Comparison of ENCODE assay signal across 9 cellular contexts in the genomic region with DNA sequence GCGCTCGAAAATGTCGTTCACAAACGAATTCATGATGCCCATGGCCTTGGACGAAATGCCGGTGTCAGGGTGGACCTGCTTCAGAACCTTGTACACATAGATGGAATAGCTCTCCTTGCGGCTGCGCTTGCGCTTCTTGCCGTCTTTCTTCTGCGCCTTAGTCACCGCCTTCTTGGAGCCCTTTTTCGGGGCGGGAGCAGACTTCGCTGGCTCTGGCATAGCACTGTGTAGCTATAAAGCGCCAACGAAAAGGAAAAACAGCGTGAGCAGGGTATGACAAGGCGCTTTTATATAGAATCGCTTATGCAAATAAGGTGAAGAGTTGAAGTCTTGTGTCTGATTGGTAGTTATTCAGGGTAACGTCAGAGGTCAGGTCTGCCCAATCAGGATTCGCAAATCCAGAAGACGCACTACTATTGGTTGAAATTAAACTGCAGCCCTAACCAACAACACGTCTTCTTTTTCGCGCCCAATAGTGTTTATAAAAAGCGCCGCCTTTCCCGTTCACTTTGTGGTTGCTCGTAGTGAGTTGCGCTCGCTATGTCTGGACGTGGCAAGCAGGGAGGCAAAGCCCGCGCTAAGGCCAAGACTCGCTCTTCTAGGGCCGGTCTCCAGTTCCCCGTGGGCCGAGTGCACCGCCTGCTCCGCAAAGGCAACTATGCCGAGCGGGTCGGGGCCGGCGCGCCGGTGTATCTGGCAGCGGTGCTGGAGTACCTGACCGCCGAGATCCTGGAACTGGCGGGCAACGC.
DNase-seq lines count a peak whose midpoint lies in the region; ATAC-seq, FAIRE-seq and TF ChIP-seq lines count a peak whose summit lies in the region.
"Had no signal": no experiment of that assay in that cellular context is flagged by ENCODE, and none has a peak within 500 bp of the region (broad histone marks: within the 10 kb centered on the region; RNA-seq: fewer than 3 reads in every experiment).

No MANE protein-coding gene starts in this region.

- H2AK5ac ChIP-seq in H1 (ENCODE audit: low read depth, low read length) = no peak overlapping the region

- H3K4me1 Mint-ChIP-seq in CD4-positive, alpha-beta memory T cell = peaks cover 0 to 24% (median 10%) of the 10 kb centered on the region in 4 donors
- H3K4me1 Mint-ChIP-seq in activated CD8-positive, alpha-beta T cell treated with anti-CD3 and anti-CD28 coated beads for 36 hours (ENCODE audit: low read depth) = peaks cover 18% of the 10 kb centered on the region

- peaks cover 0 to 7% of the 10 kb centered on the region in 2 experiments; a peak in 1 of 4 replicates for H3K79me2 ChIP-seq in H1 (ENCODE audit: control insufficient read depth in 1 of 2, insufficient read depth in 2 of 2, low read length in 2 of 2)

- H4K91ac ChIP-seq in H1 (replicated peaks; ENCODE audit: insufficient read length, low read length) = peak overlapping the region; percentile 83

- no peaks in the 10 kb centered on the region for H4K20me1 ChIP-seq in H1 (replicated peaks in 1 of 2; ENCODE audit: control insufficient read depth in 1 of 2, insufficient read depth in 2 of 2, low read length in 2 of 2)

- H2BK15ac ChIP-seq in H1 (ENCODE audit: low read length) = no peak overlapping the region

- H2BK20ac ChIP-seq in H1 (ENCODE audit: low read length) = 0 out of 2 replicates have a peak overlapping the region, but pooled peaks have one; percentile 48

- H3K4ac ChIP-seq in H1 (replicated peaks; ENCODE audit: insufficient read length, low read depth, low read length) = no peak overlapping the region

- H2AFZ ChIP-seq in H1 (ENCODE audit: low read length) = no peak overlapping the region

- H3K27ac ChIP-seq in CD4-positive, alpha-beta memory T cell (ENCODE audit: low read depth, low read length) = peak overlapping the region; percentile 93
- H3K27ac ChIP-seq in H1 (ENCODE audit: low read depth, low read length) = peak overlapping the region; percentile 96

- peak; percentile 98 for FAIRE-seq in H1 (lab: Jason Lieb, UNC)

- POLR2A ChIA-PET in CD4-positive, alpha-beta memory T cell (lab: Charles Lee; ENCODE audit: partially characterized antibody) = interaction anchor here (0.5 to 12.2 kb wide), 60 partner anchors 8 to 1809 kb away, joined by 3 to 863 read pairs (median 8); partner anchors contain the start of genes HFE, HMGN4 and ZNF184
- POLR2A ChIA-PET in activated CD8-positive, alpha-beta T cell treated with anti-CD3 and anti-CD28 coated beads for 36 hours (lab: Charles Lee) = interaction anchor here (0.6 to 9.7 kb wide), 47 partner anchors 8 to 1109 kb away, joined by 3 to 692 read pairs (median 7); a partner anchor contains a TSS
- POLR2A ChIA-PET in H1 (lab: Charles Lee; ENCODE audit: partially characterized antibody) = interaction anchor here (0.5 to 9.6 kb wide), 81 partner anchors 9 to 1746 kb away, joined by 3 to 824 read pairs (median 4); partner anchors contain the start of gene ZNF184

- H3K56ac ChIP-seq in H1 (replicated peaks; ENCODE audit: insufficient read length, low read depth, low read length) = no peak overlapping the region

- peak overlapping the region; percentile 97 for H3K18ac ChIP-seq in H1 (ENCODE audit: extremely low read depth, low read length)

- peak overlapping the region; percentile 75 to 97 for H3K4me2 ChIP-seq in H1 (ENCODE audit: insufficient read depth in 1 of 2, low read depth in 2 of 2, low read length in 2 of 2)

- H2BK12ac ChIP-seq in H1 (ENCODE audit: low read depth, low read length) = peak overlapping the region; percentile 93; the same call in 1 of the 2 replicates

- TF ChIP-seq EP300 in H1 (IDR thresholded peaks at IDR 0.05; ENCODE audit: borderline replicate concordance in 1 of 2, low read depth in 2 of 2, low read length in 2 of 2) = no peak

- no peak overlapping the region for H3K14ac ChIP-seq in H1 (ENCODE audit: insufficient read length)

- no peak overlapping the region for H3K4me3 Mint-ChIP-seq in CD4-positive, alpha-beta memory T cell
- no peak overlapping the region for H3K4me3 Mint-ChIP-seq in activated CD8-positive, alpha-beta T cell treated with anti-CD3 and anti-CD28 coated beads for 36 hours
- H3K4me3 Mint-ChIP-seq: stimulated activated naive CD8-positive, alpha-beta T cell treated with anti-CD3 and anti-CD28 coated beads, Interleukin-15, Interleukin-2, amounts not matched to agents 100 ng/mL and 50 ng/mL, for 24 hours had no signal

- no peaks in the 10 kb centered on the region for H3K79me1 ChIP-seq in H1 (ENCODE audit: low read depth, low read length)

- no peaks in the 10 kb centered on the region for H3K9me3 Mint-ChIP-seq in CD4-positive, alpha-beta memory T cell
- no peaks in the 10 kb centered on the region for H3K9me3 Mint-ChIP-seq in activated CD8-positive, alpha-beta T cell treated with anti-CD3 and anti-CD28 coated beads for 36 hours
- H3K9me3 Mint-ChIP-seq: stimulated activated naive CD8-positive, alpha-beta T cell treated with anti-CD3 and anti-CD28 coated beads, Interleukin-15, Interleukin-2, amounts not matched to agents 100 ng/mL and 50 ng/mL, for 24 hours had no signal

- H3K27me3 ChIP-seq in CD4-positive, alpha-beta memory T cell (ENCODE audit: insufficient read depth, low read length) = no peaks in the 10 kb centered on the region
- H3K27me3 ChIP-seq in H1 (replicated peaks in 1 of 4; ENCODE audit: control insufficient read depth in 3 of 4, extremely low read depth in 1 of 4, insufficient read depth in 3 of 4, low read length in 3 of 4) = no peaks in the 10 kb centered on the region

- peaks cover 10% of the 10 kb centered on the region for H3K23me2 ChIP-seq in H1 (ENCODE audit: low read depth, low read length)

- peak overlapping the region; percentile 96 for H2BK5ac ChIP-seq in H1 (ENCODE audit: low read depth, low read length)

- H3K27ac Mint-ChIP-seq in CD4-positive, alpha-beta memory T cell = no peak overlapping the region
- no peak overlapping the region for H3K27ac Mint-ChIP-seq in activated CD8-positive, alpha-beta T cell treated with anti-CD3 and anti-CD28 coated beads for 36 hours
- H3K27ac Mint-ChIP-seq: stimulated activated naive CD8-positive, alpha-beta T cell treated with anti-CD3 and anti-CD28 coated beads, Interleukin-15, Interleukin-2, amounts not matched to agents 100 ng/mL and 50 ng/mL, for 24 hours had no signal

- peak overlapping the region; percentile 72 to 90 for H3K4me3 ChIP-seq in CD4-positive, alpha-beta memory T cell (ENCODE audit: low read length in 2 of 2)
- peak overlapping the region; percentile 89 to 98 (median 90) for H3K4me3 ChIP-seq in H1 (ENCODE audit: extremely low read depth in 1 of 4, insufficient read depth in 2 of 4, low read depth in 3 of 4, low read length in 4 of 4)

- no peak overlapping the region for H3K23ac ChIP-seq in H1 (ENCODE audit: insufficient read length)

- TF ChIP-seq POLR2A in H1 (IDR thresholded peaks at IDR 0.05; ENCODE audit: control extremely low read depth in 1 of 2, low read depth in 2 of 2, low read length in 2 of 2) = peak; percentile 98 to 99

- intact Hi-C loops in CD4-positive, alpha-beta memory T cell (cut with micrococcal nuclease) = loop anchor here (1.0 to 10.0 kb wide), 16 partner anchors 14 to 1732 kb away; partner anchors contain the start of gene TRIM38
- intact Hi-C loops in activated CD8-positive, alpha-beta T cell treated with anti-CD3 and anti-CD28 coated beads for 36 hours (cut with micrococcal nuclease) = loop anchor here (2.0 to 10.0 kb wide), 4 partner anchors 14 to 1098 kb away; a partner anchor contains a TSS

- ATAC-seq in GM19463 (IDR thresholded peaks at IDR 0.05; ENCODE audit: unreplicated experiment) = peak; percentile 64
- peak; percentile 82 for ATAC-seq in activated CD8-positive, alpha-beta T cell treated with anti-CD3 and anti-CD28 coated beads for 36 hours

- no peaks in the 10 kb centered on the region for H3K36me3 ChIP-seq in CD4-positive, alpha-beta memory T cell (ENCODE audit: insufficient read depth, low read length)
- H3K36me3 ChIP-seq in H1 (ENCODE audit: control insufficient read depth in 2 of 4, insufficient read depth in 4 of 4, low read length in 3 of 4) = no peaks in the 10 kb centered on the region

- CTCF ChIA-PET in CD4-positive, alpha-beta memory T cell (lab: Charles Lee; ENCODE audit: partially characterized antibody) = interaction anchor here (1.0 to 5.1 kb wide), 9 partner anchors 13 to 761 kb away, joined by 3 to 64 read pairs (median 5); a partner anchor contains a TSS
- CTCF ChIA-PET in activated CD8-positive, alpha-beta T cell treated with anti-CD3 and anti-CD28 coated beads for 36 hours (lab: Charles Lee) = interaction anchor here (0.8 to 2.2 kb wide), 6 partner anchors 11 to 882 kb away, joined by 3 to 5 read pairs (median 4); a partner anchor contains a TSS
- CTCF ChIA-PET in H1 (lab: Charles Lee; ENCODE audit: partially characterized antibody) = interaction anchor here (0.7 to 2.1 kb wide), 2 partner anchors 11 to 875 kb away, joined by 3 to 6 read pairs; no protein-coding TSS in a partner anchor

- peak overlapping the region; percentile 96 to 99 (median 97) for H3K9ac ChIP-seq in H1 (replicated peaks in 1 of 4; ENCODE audit: extremely low read depth in 1 of 4, low read depth in 3 of 4, low read length in 3 of 4)

- DNase-seq in CD4-positive, alpha-beta memory T cell = peak; percentile 96 to 99 (median 98)
- DNase-seq in HK-2 (ENCODE audit: unreplicated experiment) = peak; percentile 93
- DNase-seq in NCI-H82 treated with DMSO at 0.1 percent for 48 hours (lab: John Stamatoyannopoulos, UW; ENCODE audit: unreplicated experiment) = peak; percentile 95
- DNase-seq in activated CD8-positive, alpha-beta T cell treated with anti-CD3 and anti-CD28 coated beads for 36 hours = peak; percentile 93
- DNase-seq in H1 (ENCODE audit: low read depth in 1 of 2, low spot score in 2 of 2) = peak; percentile 95 to 98
- DNase-seq in medulla oblongata (ENCODE audit: extremely low spot score) = peak; percentile 97
- peak; percentile 79 for DNase-seq in stimulated activated CD8-positive, alpha-beta memory T cell treated with anti-CD3 and anti-CD28 coated beads, Interleukin-12 subunit alpha, Interleukin-12 subunit beta, amount 100 ng/mL, for 1 hour (ENCODE audit: low read depth)

- no peaks in the 10 kb centered on the region for H3K9me3 ChIP-seq in CD4-positive, alpha-beta memory T cell (ENCODE audit: control insufficient read depth in 1 of 2, low read length in 2 of 2)
- H3K9me3 ChIP-seq in H1 (ENCODE audit: insufficient read depth in 2 of 2, low read depth in 1 of 2, low read length in 1 of 2) = no peaks in the 10 kb centered on the region

- no peak overlapping the region for H2BK120ac ChIP-seq in H1 (replicated peaks; ENCODE audit: low read depth, low read length)

- peak overlapping the region; percentile 61 for H4K5ac ChIP-seq in H1 (ENCODE audit: insufficient read length, low read depth, low read length)

- WGBS in H1 (ENCODE audit: extremely low coverage in 1 of 2, insufficient coverage in 1 of 2, insufficient read length in 1 of 2, insufficient replicate concordance in 2 of 2, low coverage in 1 of 2, low lambda C conversion rate in 2 of 2, missing lambda C conversion rate in 1 of 2), 2 experiments = 3% methylated on average over 49 of the region's 53 CpGs; no CpG with 5 or more reads in 1 of the 2 experiments

- TF ChIP-seq CTCF in activated CD8-positive, alpha-beta T cell treated with anti-CD3 and anti-CD28 coated beads for 36 hours (IDR thresholded peaks at IDR 0.05) = no peak
- TF ChIP-seq CTCF in H1 (IDR thresholded peaks at IDR 0.05; ENCODE audit: control extremely low read depth in 1 of 3, insufficient read depth in 1 of 3, low read depth in 1 of 3, low read length in 3 of 3) = no peak

- peaks cover 0 to 3% of the 10 kb centered on the region in 2 donors for H3K36me3 Mint-ChIP-seq in CD4-positive, alpha-beta memory T cell
- H3K36me3 Mint-ChIP-seq in activated CD8-positive, alpha-beta T cell treated with anti-CD3 and anti-CD28 coated beads for 36 hours (ENCODE audit: low read depth) = peaks cover 5% of the 10 kb centered on the region

- peak overlapping the region; percentile 92; the same call in 1 of the 2 replicates for H4K8ac ChIP-seq in H1 (ENCODE audit: extremely low read depth, insufficient read depth, low read length)

- no peak for TF ChIP-seq RAD21 in H1 (IDR thresholded peaks at IDR 0.05 in 1 of 2, conservative IDR thresholded peaks at IDR 0.05 in 1 of 2; ENCODE audit: low read depth in 2 of 2, low read length in 2 of 2)

- peaks cover 27% of the 10 kb centered on the region for H3K4me1 ChIP-seq in CD4-positive, alpha-beta memory T cell (ENCODE audit: insufficient read depth, low read length)
- H3K4me1 ChIP-seq in H1 (replicated peaks in 1 of 4; ENCODE audit: control insufficient read depth in 3 of 4, insufficient read depth in 4 of 4, low read length in 3 of 4) = peaks cover 0 to 5% (median 0%) of the 10 kb centered on the region in 4 experiments; a peak in 2 of 7 replicates

- H3K27me3 Mint-ChIP-seq in CD4-positive, alpha-beta memory T cell = no peaks in the 10 kb centered on the region
- no peaks in the 10 kb centered on the region for H3K27me3 Mint-ChIP-seq in activated CD8-positive, alpha-beta T cell treated with anti-CD3 and anti-CD28 coated beads for 36 hours
- H3K27me3 Mint-ChIP-seq: stimulated activated naive CD8-positive, alpha-beta T cell treated with anti-CD3 and anti-CD28 coated beads, Interleukin-15, Interleukin-2, amounts not matched to agents 100 ng/mL and 50 ng/mL, for 24 hours had no signal

Comparison
In these comparisons a context has a peak if more than half of its experiments do, and no peak if none do; other contexts are left out.
1. Peak in every context shown above with its lines: DNase-seq, ATAC-seq, H3K4me3 ChIP-seq and H3K27ac ChIP-seq.